21 cellular contexts compared by ENCODE assay signal in the genomic region with DNA sequence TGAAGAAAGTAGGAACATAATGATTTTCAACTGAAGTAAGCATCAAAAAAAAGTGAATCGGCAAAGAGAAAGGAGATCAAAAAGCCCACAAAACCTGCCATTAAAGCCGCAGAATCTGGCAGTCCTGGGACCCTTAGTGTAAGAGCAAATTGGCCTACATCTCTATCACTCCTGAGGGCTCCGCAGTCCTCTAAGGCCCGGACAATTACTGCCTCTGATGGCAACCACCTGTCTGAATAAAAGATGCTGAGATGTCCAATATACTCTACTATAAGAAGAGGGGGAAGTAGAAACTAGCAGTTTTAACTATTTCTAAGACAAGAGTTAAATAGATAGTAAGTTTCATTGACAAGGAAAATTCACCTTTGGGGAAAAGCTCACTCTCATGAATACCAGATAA. TPM values are rescaled to one million over a fixed set of nuclear protein-coding genes. Genes with fewer than 3 reads are reported as not detected.
"Had no signal": no experiment of that assay in that cellular context is flagged by ENCODE, and none has a peak within 500 bp of the region (broad histone marks: within the 10 kb centered on the region; RNA-seq: fewer than 3 reads in every experiment).

No MANE protein-coding gene starts in this region.

- H3K27ac ChIP-seq: SJSA1, SK-N-MC had no signal

- H3K4me3 ChIP-seq: MG63, SJSA1, SK-N-MC had no signal

- DNase-seq: IMR-90, Karpas-422, KG1, MG63, NCI-H1092, NCI-H1105 treated with DMSO at 0.1 percent for 48 hours, NCI-H1417 treated with DMSO at 0.1 percent for 48 hours, NCI-H146, NCI-H1694 treated with DMSO at 0.1 percent for 48 hours, NCI-H1930, NCI-H2081, NCI-H2107, NCI-H2227 treated with DMSO at 0.1 percent for 48 hours, NCI-H510A, NCI-H524 treated with DMSO at 0.1 percent for 48 hours, NCI-H774, Right ventricle myocardium superior, RPMI8226, SIG-M5 had no signal

- H3K27me3 ChIP-seq: MG63, SJSA1 had no signal

- H3K4me1 ChIP-seq: SJSA1 had no signal

- H3K9me3 ChIP-seq: MG63, SJSA1 had no signal

- H3K36me3 ChIP-seq: MG63, SJSA1 had no signal

RNA-seq across cellular contexts. Expression of gene WDR72, which starts 20.3 kb away (rescaled TPM):
- total RNA-seq: IMR-90, SJSA1 had no signal
- polyA plus RNA-seq: IMR-90 had no signal
